Comparison of ENCODE assay signal across 11 cellular contexts in the genomic region with DNA sequence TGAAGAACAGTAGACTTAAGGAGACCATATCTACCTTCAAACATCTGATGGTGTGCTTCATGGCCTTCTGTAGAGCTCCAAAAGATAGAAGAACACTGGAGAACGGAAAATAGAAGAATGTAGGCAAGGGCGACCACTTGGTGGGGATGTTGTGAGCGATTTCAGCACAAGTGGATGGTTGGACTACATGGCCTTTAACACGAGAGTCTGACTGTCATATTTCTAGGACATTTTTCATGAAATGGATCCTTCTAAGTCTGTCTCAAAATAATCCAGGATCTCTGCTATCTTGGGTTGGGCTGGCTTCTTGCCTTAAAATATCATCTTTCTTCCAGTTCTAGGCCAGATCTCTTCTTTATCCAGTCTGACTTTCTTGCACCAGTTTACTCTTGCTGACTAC. TPM values are rescaled to one million over a fixed set of nuclear protein-coding genes. Genes with fewer than 3 reads are reported as not detected.
DNase-seq lines count a peak whose midpoint lies in the region; ATAC-seq, FAIRE-seq and TF ChIP-seq lines count a peak whose summit lies in the region.
"Had no signal": no experiment of that assay in that cellular context is flagged by ENCODE, and none has a peak within 500 bp of the region (broad histone marks: within the 10 kb centered on the region; RNA-seq: fewer than 3 reads in every experiment).

No MANE protein-coding gene starts in this region.

- POLR2A ChIA-PET in SK-N-SH (lab: Yijun Ruan, JAX), result no interaction called here

- H4K20me1 ChIP-seq in SK-N-SH (ENCODE audit: insufficient read depth) (no peaks in the 10 kb centered on the region), Loucy (ENCODE audit: insufficient read depth, low read length, poor library complexity, severe bottlenecking) (no peaks in the 10 kb centered on the region), astrocyte (ENCODE audit: insufficient read depth, low read length) (no peaks in the 10 kb centered on the region)

- FAIRE-seq in astrocyte (lab: Jason Lieb, UNC) (peak; percentile 95), urothelium cell line (lab: Jason Lieb, UNC) (no peak)

- no peaks in the 10 kb centered on the region for H3K27me3 Mint-ChIP-seq in astrocyte (ENCODE audit: low read depth, unreplicated experiment)
- no peaks in the 10 kb centered on the region for H3K27me3 Mint-ChIP-seq in osteocyte (ENCODE audit: unreplicated experiment)

- H3K27me3 ChIP-seq in SK-N-SH (ENCODE audit: insufficient read depth) (no peaks in the 10 kb centered on the region), Loucy (ENCODE audit: insufficient read depth, low read length, poor library complexity, severe bottlenecking) (peaks cover 2% of the 10 kb centered on the region), astrocyte (ENCODE audit: insufficient read depth, low read length) (no peaks in the 10 kb centered on the region)
- H3K27me3 ChIP-seq: Peyer's patch had no signal

- H3K79me2 ChIP-seq in SK-N-SH (ENCODE audit: insufficient read depth) (peaks cover 18% of the 10 kb centered on the region), Loucy (ENCODE audit: insufficient read depth, low read length) (peaks cover 37% of the 10 kb centered on the region), astrocyte (ENCODE audit: insufficient read depth, low read length) (peaks cover 24% of the 10 kb centered on the region)

- H3K36me3 Mint-ChIP-seq in astrocyte (ENCODE audit: low read depth, unreplicated experiment), result no peaks in the 10 kb centered on the region
- no peaks in the 10 kb centered on the region for H3K36me3 Mint-ChIP-seq in osteocyte (ENCODE audit: unreplicated experiment)

- no peak for TF ChIP-seq EP300 in SK-N-SH (IDR thresholded peaks at IDR 0.05; ENCODE audit: borderline replicate concordance in 1 of 2, low read depth in 1 of 2, low read length in 1 of 2)

- H3K9me3 ChIP-seq in SK-N-SH, result no peaks in the 10 kb centered on the region
- no peaks in the 10 kb centered on the region for H3K9me3 ChIP-seq in Loucy (ENCODE audit: insufficient read depth, low read depth, low read length)
- H3K9me3 ChIP-seq in astrocyte (ENCODE audit: insufficient read depth, low read depth, low read length), result no peaks in the 10 kb centered on the region
- H3K9me3 ChIP-seq: Peyer's patch had no signal

- no peak overlapping the region for H3K4me2 ChIP-seq in SK-N-SH
- no peak overlapping the region for H3K4me2 ChIP-seq in Loucy (ENCODE audit: low read depth, low read length, poor library complexity, severe bottlenecking)
- peak overlapping the region; percentile 5 for H3K4me2 ChIP-seq in astrocyte (ENCODE audit: low read length)

- no peak for ATAC-seq in SK-N-SH treated with all-trans-retinoic acid at 6 μM for 48 hours
- ATAC-seq: activated CD4-positive, CD25-positive, alpha-beta regulatory T cell treated with anti-CD3 and anti-CD28 coated beads, Interleukin-2, amount 50 U/mL, for 24 hours had no signal

- no peak overlapping the region for H2AFZ ChIP-seq in SK-N-SH (ENCODE audit: low read depth)
- no peak overlapping the region for H2AFZ ChIP-seq in Loucy (ENCODE audit: low read length)
- H2AFZ ChIP-seq in astrocyte (ENCODE audit: low read depth, low read length), result no peak overlapping the region

- TF ChIP-seq CTCF in SK-N-SH (IDR thresholded peaks at IDR 0.05) (no peak), Loucy (conservative IDR thresholded peaks at IDR 0.05; ENCODE audit: low read length) (peak; percentile 55), astrocyte (IDR thresholded peaks at IDR 0.05; ENCODE audit: insufficient read depth, low read depth, low read length) (no peak), osteocyte (IDR thresholded peaks at IDR 0.05) (peak; percentile 10)

- no peak overlapping the region for H3K9ac ChIP-seq in SK-N-SH
- no peak overlapping the region for H3K9ac ChIP-seq in Loucy (ENCODE audit: low read depth, low read length, poor library complexity, severe bottlenecking)
- no peak overlapping the region for H3K9ac ChIP-seq in astrocyte (ENCODE audit: low read length)

- H3K27ac ChIP-seq in SK-N-SH (ENCODE audit: low read depth in 2 of 2, low read length in 1 of 2), result peak overlapping the region in 1 of 2 experiments; percentile 49; a peak in 1 of 4 replicates
- no peak overlapping the region for H3K27ac ChIP-seq in astrocyte (ENCODE audit: low read depth, low read length)

- H3F3A ChIP-seq in SK-N-SH (replicated peaks; ENCODE audit: insufficient read depth) (peaks cover 32% of the 10 kb centered on the region), Loucy (ENCODE audit: low read depth) (no peaks in the 10 kb centered on the region)

- H3K27ac Mint-ChIP-seq in astrocyte (ENCODE audit: unreplicated experiment) (no peak overlapping the region), osteocyte (ENCODE audit: unreplicated experiment) (no peak overlapping the region)

- CTCF ChIA-PET in SK-N-SH (lab: Yijun Ruan, JAX), result interaction anchor here (1.8 kb wide), 1 partner anchor 352 kb away, joined by 5 read pairs; no protein-coding TSS in a partner anchor

- H3K4me3 ChIP-seq in SK-N-SH (ENCODE audit: low read depth in 2 of 2, low read length in 1 of 2), result no peak overlapping the region
- no peak overlapping the region for H3K4me3 ChIP-seq in Loucy (ENCODE audit: low read length, poor library complexity, severe bottlenecking)
- H3K4me3 ChIP-seq in astrocyte (ENCODE audit: insufficient read depth, low read depth, low read length), result no peak overlapping the region
- H3K4me3 ChIP-seq: Peyer's patch had no signal

- DNase-seq in SK-N-SH (no peak), astrocyte (ENCODE audit: low read depth) (no peak), osteocyte (ENCODE audit: extremely low spot score, unreplicated experiment) (no peak), RPMI8226 (no peak), AG08395 (ENCODE audit: low spot score) (no peak), urothelium cell line (ENCODE audit: low spot score) (no peak)
- DNase-seq: NCI-H1048 had no signal

- no peaks in the 10 kb centered on the region for H3K9me3 Mint-ChIP-seq in astrocyte (ENCODE audit: unreplicated experiment)
- no peaks in the 10 kb centered on the region for H3K9me3 Mint-ChIP-seq in osteocyte (ENCODE audit: unreplicated experiment)

- H3K9me2 ChIP-seq in SK-N-SH (no peaks in the 10 kb centered on the region), Loucy (replicated peaks; ENCODE audit: low read depth, low read length) (no peaks in the 10 kb centered on the region)

- H3K4me3 Mint-ChIP-seq in astrocyte (ENCODE audit: unreplicated experiment), result no peak overlapping the region
- no peak overlapping the region for H3K4me3 Mint-ChIP-seq in osteocyte (ENCODE audit: unreplicated experiment)

- peak; percentile 21; the same call in 1 of the 2 replicates for TF ChIP-seq RAD21 in SK-N-SH (IDR thresholded peaks at IDR 0.05; ENCODE audit: low read length)

- H3K4me1 Mint-ChIP-seq in astrocyte (ENCODE audit: low read depth, unreplicated experiment) (peaks cover 21% of the 10 kb centered on the region), osteocyte (ENCODE audit: unreplicated experiment) (peaks cover 33% of the 10 kb centered on the region)

- H3K4me1 ChIP-seq in SK-N-SH (ENCODE audit: control insufficient read depth in 1 of 2, insufficient read depth in 2 of 2, low read depth in 1 of 2, low read length in 1 of 2) (peaks cover 0 to 4% of the 10 kb centered on the region in 2 experiments; a peak in 1 of 4 replicates), Loucy (ENCODE audit: insufficient read depth, low read length, poor library complexity, severe bottlenecking) (peaks cover 8% of the 10 kb centered on the region), astrocyte (ENCODE audit: insufficient read depth, low read length) (peaks cover 18% of the 10 kb centered on the region)

- no peaks in the 10 kb centered on the region for H3K36me3 ChIP-seq in SK-N-SH (replicated peaks in 1 of 2; ENCODE audit: control insufficient read depth in 1 of 2, insufficient read depth in 2 of 2, low read length in 1 of 2)
- H3K36me3 ChIP-seq in Loucy (ENCODE audit: insufficient read depth, low read length), result no peaks in the 10 kb centered on the region
- H3K36me3 ChIP-seq in astrocyte (ENCODE audit: insufficient read depth, low read length), result no peaks in the 10 kb centered on the region
- H3K36me3 ChIP-seq: Peyer's patch had no signal

- 42% methylated on average over 4 of the region's 4 CpGs for WGBS in SK-N-SH (ENCODE audit: low lambda C conversion rate)

TF ChIP-seq in SK-N-SH, 30 proteins besides CTCF, POLR2A, EP300 and RAD21 (continues in another document):
- TF ChIP-seq TEAD4 (IDR thresholded peaks at IDR 0.05; ENCODE audit: borderline replicate concordance, insufficient read depth) (no peak), EZH2phosphoT487 (IDR thresholded peaks at IDR 0.05; ENCODE audit: borderline replicate concordance, low read depth) (no peak), FOXJ3 (CRISPR knock-in tag; IDR thresholded peaks at IDR 0.05) (no peak)
- TF ChIP-seq, protein P1, sequence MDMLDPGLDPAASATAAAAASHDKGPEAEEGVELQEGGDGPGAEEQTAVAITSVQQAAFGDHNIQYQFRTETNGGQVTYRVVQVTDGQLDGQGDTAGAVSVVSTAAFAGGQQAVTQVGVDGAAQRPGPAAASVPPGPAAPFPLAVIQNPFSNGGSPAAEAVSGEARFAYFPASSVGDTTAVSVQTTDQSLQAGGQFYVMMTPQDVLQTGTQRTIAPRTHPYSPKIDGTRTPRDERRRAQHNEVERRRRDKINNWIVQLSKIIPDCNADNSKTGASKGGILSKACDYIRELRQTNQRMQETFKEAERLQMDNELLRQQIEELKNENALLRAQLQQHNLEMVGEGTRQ (IDR thresholded peaks at IDR 0.05; ENCODE audit: borderline replicate concordance, low read depth, low read length), result no peak

TF ChIP-seq in SK-N-SH treated with all-trans-retinoic acid at 6 μM for 48 hours, 23 proteins besides CTCF, POLR2A, EP300 and RAD21 (continues in another document):
- TF ChIP-seq GLIS3 (CRISPR knock-in tag; IDR thresholded peaks at IDR 0.05), result no peak
- TF ChIP-seq, protein P2, sequence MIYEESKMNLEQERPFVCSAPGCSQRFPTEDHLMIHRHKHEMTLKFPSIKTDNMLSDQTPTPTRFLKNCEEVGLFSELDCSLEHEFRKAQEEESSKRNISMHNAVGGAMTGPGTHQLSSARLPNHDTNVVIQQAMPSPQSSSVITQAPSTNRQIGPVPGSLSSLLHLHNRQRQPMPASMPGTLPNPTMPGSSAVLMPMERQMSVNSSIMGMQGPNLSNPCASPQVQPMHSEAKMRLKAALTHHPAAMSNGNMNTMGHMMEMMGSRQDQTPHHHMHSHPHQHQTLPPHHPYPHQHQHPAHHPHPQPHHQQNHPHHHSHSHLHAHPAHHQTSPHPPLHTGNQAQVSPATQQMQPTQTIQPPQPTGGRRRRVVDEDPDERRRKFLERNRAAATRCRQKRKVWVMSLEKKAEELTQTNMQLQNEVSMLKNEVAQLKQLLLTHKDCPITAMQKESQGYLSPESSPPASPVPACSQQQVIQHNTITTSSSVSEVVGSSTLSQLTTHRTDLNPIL (CRISPR knock-in tag; IDR thresholded peaks at IDR 0.05; ENCODE audit: low read depth), result no peak

RNA-seq across cellular contexts. Expression of a gene that starts 1.3 kb away (rescaled TPM):
- 30.9 and 35.4 TPM in 2 replicates for polyA plus RNA-seq in SK-N-SH (2012; rRNA removed)
- 20.1 and 26.9 TPM in 2 replicates for polyA plus RNA-seq in SK-N-SH (2012; cell fraction: cytosol; rRNA removed)
- polyA plus RNA-seq in SK-N-SH (2012; cell fraction: nucleus; rRNA removed), result 29.1 and 29.8 TPM in 2 replicates
- total RNA-seq in astrocyte (40.4 and 46.0 TPM in 2 replicates), osteocyte (25.6 and 26.7 TPM in 2 replicates)

Comparison
In these comparisons a context has a peak if more than half of its experiments do, and no peak if none do; other contexts are left out.
1. CTCF ChIP-seq: peak in Loucy (single experiment) and osteocyte (single experiment); none in SK-N-SH (single experiment) and astrocyte (single experiment).